Comparison of ENCODE assay signal across 8 cellular contexts in genomic region chr17:32350662-32351418, GRCh38. TPM values are rescaled to one million over a fixed set of nuclear protein-coding genes. Genes with fewer than 3 reads are reported as not detected.
A peak's percentile ranks its signal among the peaks of the same experiment; 100 is the strongest.
DNase-seq lines count a peak whose midpoint lies in the region; ATAC-seq and TF ChIP-seq lines count a peak whose summit lies in the region.

No MANE protein-coding gene starts in this region.

- peak overlapping the region; percentile 97 for H3K4me3 ChIP-seq in adipocyte (ENCODE audit: low read length)

- H3K4me1 ChIP-seq in adipocyte (ENCODE audit: control insufficient read depth, insufficient read depth, low read length): peaks cover 39% of the 10 kb centered on the region

- ATAC-seq in HG02981 (IDR thresholded peaks at IDR 0.05; ENCODE audit: unreplicated experiment) (peak; percentile 24), left cardiac atrium (peak; percentile 60 to 70)

- H3K27me3 ChIP-seq in adipocyte (replicated peaks; ENCODE audit: control insufficient read depth, insufficient read depth, low read length): no peaks in the 10 kb centered on the region

- H3K27ac ChIP-seq in 22Rv1: peak overlapping the region; percentile 95

- peak overlapping the region; percentile 100 for H3K9ac ChIP-seq in adipocyte (ENCODE audit: low read length)

- no peak for TF ChIP-seq CTCF in 22Rv1 (IDR thresholded peaks at IDR 0.05)

- peak; percentile 39 for DNase-seq in GM04504 (ENCODE audit: low read depth)
- DNase-seq in NOMO-1 treated with DMSO at 0.1 percent for 48 hours (lab: John Stamatoyannopoulos, UW; ENCODE audit: unreplicated experiment): peak; percentile 72
- DNase-seq in adipocyte (ENCODE audit: low read depth): peak; percentile 85
- peak; percentile 59 for DNase-seq in left cardiac atrium
- DNase-seq in pulmonary artery endothelial cell (ENCODE audit: low read depth, low spot score): peak; percentile 35
- DNase-seq in mesenteric fat pad (ENCODE audit: low spot score): no peak

- no peaks in the 10 kb centered on the region for H3K9me3 ChIP-seq in adipocyte (ENCODE audit: control insufficient read depth, low read length)

- peaks cover 30% of the 10 kb centered on the region for H3K36me3 ChIP-seq in adipocyte (ENCODE audit: control insufficient read depth, insufficient read depth, low read length, severe bottlenecking)

- intact Hi-C loops in left cardiac atrium (cut with DNase I): no loop called here

RNA-seq across cellular contexts. Expression of gene ZNF207, which starts 0.9 kb away (rescaled TPM):
- total RNA-seq in left cardiac atrium: 100 to 1,000 TPM in 1 of 2 donors, 10 to 100 TPM in 1; 69.7 to 109 TPM
- 114 and 146 TPM in 2 replicates for total RNA-seq in pulmonary artery endothelial cell
- total RNA-seq in mesenteric fat pad: 157 TPM

RNA-seq across cellular contexts. Expression of gene C17orf75, which starts 8.9 kb away (rescaled TPM):
- total RNA-seq in left cardiac atrium (10 to 100 TPM; 15.0 to 16.4 TPM), pulmonary artery endothelial cell (19.4 and 22.6 TPM in 2 replicates), mesenteric fat pad (8.6 TPM)
